25 cellular contexts compared by ENCODE assay signal in genomic region chr3:47610572-47610971, GRCh38. TPM values are rescaled to one million over a fixed set of nuclear protein-coding genes. Genes with fewer than 3 reads are reported as not detected.
DNase-seq lines count a peak whose midpoint lies in the region; ATAC-seq and TF ChIP-seq lines count a peak whose summit lies in the region.
"Had no signal": no experiment of that assay in that cellular context is flagged by ENCODE, and none has a peak within 500 bp of the region (broad histone marks: within the 10 kb centered on the region; RNA-seq: fewer than 3 reads in every experiment).

No MANE protein-coding gene starts in this region.

- in situ Hi-C loops in GM23248 (cut with MboI), result no loop called here

- H3K79me2 ChIP-seq in GM23248 (ENCODE audit: insufficient read depth), result no peaks in the 10 kb centered on the region

- H3K9me3 ChIP-seq in heart left ventricle, result no peaks in the 10 kb centered on the region
- H3K9me3 ChIP-seq in left ventricle myocardium inferior (replicated peaks), result no peaks in the 10 kb centered on the region
- no peaks in the 10 kb centered on the region for H3K9me3 ChIP-seq in GM23248 (ENCODE audit: low read depth)
- H3K9me3 ChIP-seq: BE2C had no signal

- peaks cover 17% of the 10 kb centered on the region for H3K4me1 Mint-ChIP-seq in brain

- WGBS in heart left ventricle, 4 donors, result 49 to 67% (median 61%) methylated on average over 4 of the region's 4 CpGs
- WGBS in GM23248 (ENCODE audit: low coverage in 1 of 2, low lambda C conversion rate in 2 of 2, missing lambda C conversion rate in 2 of 2), 2 experiments, result 90 to 94% methylated on average over 4 of the region's 4 CpGs

- H3K36me3 ChIP-seq in heart left ventricle (peaks cover 0 to 80% (median 51%) of the 10 kb centered on the region in 9 donors), left ventricle myocardium inferior (peaks cover 45% of the 10 kb centered on the region), GM23248 (ENCODE audit: low read depth) (peaks cover 26% of the 10 kb centered on the region)

- no peak overlapping the region for H2AFZ ChIP-seq in GM23248
- H2AFZ ChIP-seq: PC-9 had no signal

- DNase-seq in heart left ventricle (no peak), cardiac septum (ENCODE audit: low spot score) (no peak), left ventricle myocardium inferior (no peak), superior temporal gyrus (ENCODE audit: extremely low spot score) (peak; percentile 58), NAMALWA (ENCODE audit: low spot score) (no peak), GM23248 (no peak), GOT3 (lab: John Stamatoyannopoulos, UW) (no peak)
- DNase-seq: BE2C, DMS53, EL, GF-D8, H7, KBM-7, MM.1S, NCI-H1092, NCI-H1436, NCI-H187 treated with DMSO at 0.1 percent for 48 hours, NCI-H2227 treated with DMSO at 0.1 percent for 48 hours, NCI-H510A, PC-9, RPMI8226, SIG-M5 had no signal

- intact Hi-C loops in heart left ventricle (cut with DNase I), result loop anchor here in 1 of 10 donors (5.0 kb wide), 1 partner anchor 88 kb away; no protein-coding TSS in a partner anchor
- intact Hi-C loops in cardiac septum (cut with DNase I), result no loop called here
- intact Hi-C loops in left ventricle myocardium inferior (cut with micrococcal nuclease), result no loop called here

- peaks cover 57% of the 10 kb centered on the region for H3K36me3 Mint-ChIP-seq in brain

- H3K4me1 ChIP-seq in heart left ventricle (peaks cover 0 to 38% (median 21%) of the 10 kb centered on the region in 12 donors), left ventricle myocardium inferior (peaks cover 48% of the 10 kb centered on the region), GM23248 (ENCODE audit: insufficient read depth) (peaks cover 17% of the 10 kb centered on the region)
- H3K4me1 ChIP-seq: BE2C had no signal

- TF ChIP-seq POLR2A in heart left ventricle (IDR thresholded peaks at IDR 0.05), result no peak

- peaks cover under 1% of the 10 kb centered on the region; the same call in 1 of the 2 replicates for H4K20me1 ChIP-seq in GM23248 (ENCODE audit: insufficient read depth)

- H3K4me3 Mint-ChIP-seq in brain, result no peak overlapping the region

- TF ChIP-seq CTCF in heart left ventricle (IDR thresholded peaks at IDR 0.05), result no peak
- no peak for TF ChIP-seq CTCF in brain (conservative IDR thresholded peaks at IDR 0.05)
- TF ChIP-seq CTCF in left ventricle myocardium inferior (IDR thresholded peaks at IDR 0.05; ENCODE audit: borderline replicate concordance), result no peak

- no peak overlapping the region for H3K9ac ChIP-seq in GM23248

- no peaks in the 10 kb centered on the region for H3K9me2 ChIP-seq in GM23248 (ENCODE audit: insufficient read depth)

- no peaks in the 10 kb centered on the region for H3K9me3 Mint-ChIP-seq in brain

- H3K4me3 ChIP-seq in heart left ventricle, result no peak overlapping the region
- no peak overlapping the region for H3K4me3 ChIP-seq in left ventricle myocardium inferior
- no peak overlapping the region for H3K4me3 ChIP-seq in GM23248
- H3K4me3 ChIP-seq: PC-9 had no signal

- H3K27ac ChIP-seq in heart left ventricle, result peak overlapping the region in 6 of 12 donors; percentile 10 to 66 (median 37)
- H3K27ac ChIP-seq in left ventricle myocardium inferior (replicated peaks), result peak overlapping the region; percentile 10
- H3K27ac ChIP-seq in GM23248, result no peak overlapping the region
- H3K27ac ChIP-seq: HL-60, PC-9 had no signal

- peak; percentile 25 to 49 (median 47) for ATAC-seq in heart left ventricle
- ATAC-seq: HepG2 had no signal

- H3K27ac Mint-ChIP-seq in brain, result peak overlapping the region in 3 of 5 experiments; percentile 13 to 21 (median 15)

- H3K4me2 ChIP-seq in GM23248 (ENCODE audit: unreplicated experiment), result no peak overlapping the region
- H3K4me2 ChIP-seq: PC-9 had no signal

- peaks cover 29% of the 10 kb centered on the region for H3F3A ChIP-seq in GM23248 (ENCODE audit: insufficient read depth)

- no peaks in the 10 kb centered on the region for H3K27me3 ChIP-seq in heart left ventricle
- no peaks in the 10 kb centered on the region for H3K27me3 ChIP-seq in left ventricle myocardium inferior (ENCODE audit: low read depth)
- no peaks in the 10 kb centered on the region for H3K27me3 ChIP-seq in GM23248 (replicated peaks; ENCODE audit: insufficient read depth)
- H3K27me3 ChIP-seq: BE2C had no signal

- no peaks in the 10 kb centered on the region for H3K27me3 Mint-ChIP-seq in brain

RNA-seq across cellular contexts. Expression of gene CSPG5, which starts 31.9 kb away (rescaled TPM):
- total RNA-seq in heart left ventricle (under 1 TPM; 0.12 to 0.86 (median 0.25) TPM), cardiac septum (0.32 TPM), left ventricle myocardium inferior (0.22 TPM)
- polyA plus RNA-seq in heart left ventricle (under 1 TPM in 1 of 2 donors, not detected in 1; 0.61 TPM), brain (ENCODE audit: insufficient read depth, low read depth, low replicate concordance) (32.3 TPM), GM23248 (2016; fragmentation: Nextera tagmentation; extraction: Ambion mirVana) (not detected in 2 replicates)
- 0.54 TPM in 1 of 2 replicates, not detected in the other for total RNA-seq in GM23248 (2014; rRNA removed; shearing (Covaris generic))
